27 cellular contexts compared by ENCODE assay signal in genomic region chr20:32809907-32810306, GRCh38. TPM values are rescaled to one million over a fixed set of nuclear protein-coding genes. Genes with fewer than 3 reads are reported as not detected.
"Had no signal": no experiment of that assay in that cellular context is flagged by ENCODE, and none has a peak within 500 bp of the region (broad histone marks: within the 10 kb centered on the region; RNA-seq: fewer than 3 reads in every experiment).

No MANE protein-coding gene starts in this region.

- H3K4me1 ChIP-seq: esophagus muscularis mucosa, gastroesophageal sphincter, heart left ventricle, left lung, lower lobe of right lung had no signal

- FAIRE-seq: colon, endothelial cell of umbilical vein, frontal cortex, kidney had no signal

- H3K79me2 ChIP-seq: hepatocyte had no signal

- H2AFZ ChIP-seq: hepatocyte had no signal

- H3K27me3 ChIP-seq: dorsolateral prefrontal cortex, esophagus muscularis mucosa, foreskin keratinocyte, gastroesophageal sphincter, heart left ventricle, hepatocyte, left lung had no signal

- H3K27ac ChIP-seq: coronary artery, dorsolateral prefrontal cortex, esophagus muscularis mucosa, foreskin keratinocyte, gastroesophageal sphincter, heart left ventricle, hepatocyte, left lung, lower lobe of right lung had no signal

- H3K36me3 ChIP-seq: left lung, lower lobe of right lung had no signal

- ATAC-seq: foreskin keratinocyte; gastroesophageal sphincter; heart left ventricle; left cardiac atrium; left lung; left ventricle myocardium superior; lower lobe of right lung; mucosa of descending colon; naive thymus-derived CD4-positive, alpha-beta T cell had no signal

- H3K4me3 ChIP-seq: coronary artery, dorsolateral prefrontal cortex, esophagus muscularis mucosa, gastroesophageal sphincter, heart left ventricle, hepatocyte, left lung, lower lobe of right lung, mucosa of descending colon had no signal

- DNase-seq: dermis blood vessel endothelial cell; dorsolateral prefrontal cortex; effector CD4-positive, alpha-beta T cell; effector memory CD4-positive, alpha-beta T cell; foreskin keratinocyte; heart left ventricle; hypothalamus; immature natural killer cell; islet precursor cell; kidney; left cardiac atrium; left lung; left ventricle myocardium superior; lower lobe of right lung; mesenchymal stem cell; mucosa of descending colon; naive thymus-derived CD4-positive, alpha-beta T cell had no signal

- H3K4me2 ChIP-seq: hepatocyte had no signal

- H3K9me3 ChIP-seq: esophagus muscularis mucosa, gastroesophageal sphincter, heart left ventricle, left lung, lower lobe of right lung, mucosa of descending colon had no signal

RNA-seq across cellular contexts. Expression of gene EFCAB8, which starts 48.8 kb away (rescaled TPM):
- total RNA-seq: epithelial cell of proximal tubule, foreskin keratinocyte, frontal cortex, left ventricle myocardium superior, lower leg skin had no signal
- polyA plus RNA-seq: fibroblast of lung, foreskin keratinocyte, hepatocyte had no signal
